9 cellular contexts compared by ENCODE assay signal in the genomic region with DNA sequence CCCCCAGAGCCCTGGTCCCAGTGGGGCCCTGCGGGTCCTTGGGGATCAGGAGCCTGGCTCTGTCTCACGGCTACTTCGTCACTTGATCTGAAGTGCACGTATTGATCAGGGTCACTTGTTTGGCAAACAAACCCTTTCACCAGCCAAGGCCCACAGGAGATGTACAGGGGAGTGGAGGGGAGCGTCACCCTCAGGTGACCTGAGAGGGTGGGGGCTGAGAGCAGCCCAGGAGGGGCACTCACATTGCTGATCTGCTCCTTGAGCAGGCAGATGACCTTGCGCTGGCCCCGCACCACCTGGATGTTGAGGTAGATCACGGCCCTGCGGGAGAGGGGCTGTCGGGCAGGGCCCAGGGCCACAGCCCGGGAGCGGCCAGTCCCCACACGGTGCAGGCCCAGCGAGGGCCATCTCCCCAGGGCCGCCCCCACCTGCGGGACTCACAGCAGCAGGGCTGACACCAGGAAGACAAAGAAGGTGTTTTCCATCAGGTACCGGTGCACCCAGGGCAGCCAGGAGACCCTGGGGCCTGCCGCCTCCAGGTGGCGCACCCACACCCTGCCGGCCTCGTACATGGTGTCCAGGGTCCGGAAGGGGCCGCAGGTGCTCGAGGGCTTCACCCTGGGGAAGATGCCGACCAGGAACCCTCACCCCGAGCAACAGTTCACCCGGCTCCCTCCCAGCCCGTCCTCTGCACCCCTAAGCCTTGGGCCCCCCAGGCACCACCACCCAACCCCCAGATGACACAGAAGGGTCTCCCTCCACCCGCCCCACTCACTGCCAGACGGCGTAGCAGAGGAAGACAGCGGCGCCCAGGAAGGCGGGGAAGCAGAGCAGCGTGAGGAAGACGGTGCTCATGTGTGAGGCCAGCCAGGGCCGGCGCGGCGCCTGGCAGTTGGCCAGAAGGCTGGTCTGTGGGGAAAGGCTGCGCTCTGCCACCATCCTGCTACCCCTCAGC. TPM values are rescaled to one million over a fixed set of nuclear protein-coding genes. Genes with fewer than 3 reads are reported as not detected.
A peak's percentile ranks its signal among the peaks of the same experiment; 100 is the strongest.
DNase-seq lines count a peak whose midpoint lies in the region; ATAC-seq and TF ChIP-seq lines count a peak whose summit lies in the region.
"Had no signal": no experiment of that assay in that cellular context is flagged by ENCODE, and none has a peak within 500 bp of the region (broad histone marks: within the 10 kb centered on the region; RNA-seq: fewer than 3 reads in every experiment).

No MANE protein-coding gene starts in this region.

- H3K36me3 ChIP-seq in SK-N-SH (replicated peaks in 1 of 2; ENCODE audit: control insufficient read depth in 1 of 2, insufficient read depth in 2 of 2, low read length in 1 of 2): no peaks in the 10 kb centered on the region

- H3K27ac Mint-ChIP-seq in type B pancreatic cell: no peak overlapping the region

- no peaks in the 10 kb centered on the region for H3K27me3 Mint-ChIP-seq in type B pancreatic cell

- in situ Hi-C loops in GM13977 (cut with MboI; ENCODE audit: low pct_unique_long_range_greater_than_20kb, low sequenced_read_pairs, unreplicated experiment): no loop called here

- peak; percentile 59 for TF ChIP-seq RAD21 in SK-N-SH (IDR thresholded peaks at IDR 0.05; ENCODE audit: low read length)

- intact Hi-C loops in head of caudate nucleus (cut with DNase I): no loop called here

- peak overlapping the region; percentile 45; the same call in 1 of the 2 replicates for H3K4me2 ChIP-seq in SK-N-SH

- CTCF ChIA-PET in AG04449 (lab: Yijun Ruan, JAX): interaction anchor here (1.3 to 3.1 kb wide), 3 partner anchors 17 to 59 kb away, joined by 3 to 17 read pairs (median 3); no protein-coding TSS in a partner anchor
- CTCF ChIA-PET in SK-N-SH (lab: Yijun Ruan, JAX): interaction anchor here (0.6 to 10.9 kb wide), 15 partner anchors 19 to 488 kb away, joined by 3 to 131 read pairs (median 4); a partner anchor contains a TSS

- peaks cover 4% of the 10 kb centered on the region for H3K4me1 Mint-ChIP-seq in type B pancreatic cell (ENCODE audit: unreplicated experiment)

- H3K79me2 ChIP-seq in SK-N-SH (ENCODE audit: insufficient read depth): no peaks in the 10 kb centered on the region

- POLR2A ChIA-PET in AG04449 (lab: Yijun Ruan, JAX) (no interaction called here), SK-N-SH (lab: Yijun Ruan, JAX) (interaction anchor here (1.0 kb wide), 1 partner anchor 133 kb away, joined by 3 read pairs; no protein-coding TSS in a partner anchor)

- no peaks in the 10 kb centered on the region for H3K9me2 ChIP-seq in SK-N-SH

- H3K4me3 Mint-ChIP-seq in type B pancreatic cell: no peak overlapping the region

- 0 out of 2 replicates have a peak, but pooled peaks cover 6% of the 10 kb centered on the region for H3K27me3 ChIP-seq in SK-N-SH (ENCODE audit: insufficient read depth)

- peaks cover 3% of the 10 kb centered on the region for H3K36me3 Mint-ChIP-seq in type B pancreatic cell

- TF ChIP-seq EP300 in SK-N-SH (IDR thresholded peaks at IDR 0.05; ENCODE audit: borderline replicate concordance in 1 of 2, low read depth in 1 of 2, low read length in 1 of 2): no peak

- no peaks in the 10 kb centered on the region for H3K9me3 Mint-ChIP-seq in type B pancreatic cell

- peak overlapping the region in 1 of 2 experiments; percentile 8; a peak in 2 of 4 replicates for H3K27ac ChIP-seq in SK-N-SH (ENCODE audit: low read depth in 2 of 2, low read length in 1 of 2)

- no peaks in the 10 kb centered on the region for H4K20me1 ChIP-seq in SK-N-SH (ENCODE audit: insufficient read depth)

- H2AFZ ChIP-seq in SK-N-SH (ENCODE audit: low read depth): peak overlapping the region; percentile 36; the same call in 1 of the 2 replicates

- ATAC-seq in HG03442 (IDR thresholded peaks at IDR 0.05; ENCODE audit: unreplicated experiment) (no peak), HG03469 (IDR thresholded peaks at IDR 0.05; ENCODE audit: unreplicated experiment) (no peak)

- H3K4me1 ChIP-seq in SK-N-SH (ENCODE audit: control insufficient read depth in 1 of 2, insufficient read depth in 2 of 2, low read depth in 1 of 2, low read length in 1 of 2): peaks cover 0 to 18% of the 10 kb centered on the region in 2 experiments; a peak in 1 of 4 replicates

- peak; percentile 22 for TF ChIP-seq CTCF in AG04449 (IDR thresholded peaks at IDR 0.05; ENCODE audit: insufficient read depth, low read length, missing control alignments)
- TF ChIP-seq CTCF in GM13977 (IDR thresholded peaks at IDR 0.05; ENCODE audit: extremely low read depth, insufficient read depth, missing control alignments): peak; percentile 37
- TF ChIP-seq CTCF in SK-N-SH (IDR thresholded peaks at IDR 0.05): peak; percentile 55
- TF ChIP-seq CTCF in type B pancreatic cell (conservative IDR thresholded peaks at IDR 0.05): peak; percentile 58

- H3K9me3 ChIP-seq in SK-N-SH: no peaks in the 10 kb centered on the region

- DNase-seq in AG04449 (ENCODE audit: low read depth, low spot score): no peak
- no peak for DNase-seq in GM13977 (ENCODE audit: low spot score)
- DNase-seq in SK-N-SH: peak; percentile 92
- peak in 29 of 42 donors; percentile 42 to 78 (median 67) for DNase-seq in head of caudate nucleus
- DNase-seq in type B pancreatic cell (ENCODE audit: extremely low spot score, unreplicated experiment): no peak
- no peak for DNase-seq in NAMALWA (ENCODE audit: low spot score)

- no peak overlapping the region for H3K9ac ChIP-seq in SK-N-SH

- 57% methylated on average over 30 of the region's 41 CpGs for WGBS in SK-N-SH (ENCODE audit: low lambda C conversion rate)

- no peaks in the 10 kb centered on the region for H3F3A ChIP-seq in SK-N-SH (replicated peaks; ENCODE audit: insufficient read depth)

- no peak overlapping the region for H3K4me3 ChIP-seq in AG04449 (ENCODE audit: low read depth, low read length)
- H3K4me3 ChIP-seq in SK-N-SH (ENCODE audit: low read depth in 2 of 2, low read length in 1 of 2): no peak overlapping the region

TF ChIP-seq in SK-N-SH, 30 proteins besides CTCF, POLR2A, EP300 and RAD21:
- TF ChIP-seq SIN3A (IDR thresholded peaks at IDR 0.05; ENCODE audit: borderline replicate concordance, low read depth, low read length) (no peak), CHD2 (IDR thresholded peaks at IDR 0.05; ENCODE audit: low read length, partially characterized antibody) (peak; percentile 27), RCOR1 (IDR thresholded peaks at IDR 0.05; ENCODE audit: low read length) (no peak), POLR2AphosphoS5 (IDR thresholded peaks at IDR 0.05; ENCODE audit: low read depth, low read length) (no peak), SMC3 (IDR thresholded peaks at IDR 0.05; ENCODE audit: low read depth, low read length) (peak; percentile 66), FOXJ3 (CRISPR knock-in tag; IDR thresholded peaks at IDR 0.05) (peak; percentile 76; the same call in 1 of the 2 replicates), NFIC (IDR thresholded peaks at IDR 0.05; ENCODE audit: borderline replicate concordance) (peak; percentile 38; the same call in 1 of the 2 replicates), MXI1 (IDR thresholded peaks at IDR 0.05; ENCODE audit: low read depth, low read length) (peak; percentile 9; the same call in 1 of the 2 replicates)
- TF ChIP-seq, protein P1, sequence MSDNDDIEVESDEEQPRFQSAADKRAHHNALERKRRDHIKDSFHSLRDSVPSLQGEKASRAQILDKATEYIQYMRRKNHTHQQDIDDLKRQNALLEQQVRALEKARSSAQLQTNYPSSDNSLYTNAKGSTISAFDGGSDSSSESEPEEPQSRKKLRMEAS (IDR thresholded peaks at IDR 0.05; ENCODE audit: low read depth): no peak

RNA-seq across cellular contexts. Expression of a gene that starts 11.3 kb away (rescaled TPM):
- 3.8 and 5.5 TPM in 2 replicates for polyA plus RNA-seq in SK-N-SH (2012; rRNA removed)
- 1.9 and 2.8 TPM in 2 replicates for polyA plus RNA-seq in SK-N-SH (2012; cell fraction: cytosol; rRNA removed)
- 15.2 and 17.5 TPM in 2 replicates for polyA plus RNA-seq in SK-N-SH (2012; cell fraction: nucleus; rRNA removed)
- total RNA-seq in type B pancreatic cell (ENCODE audit: low replicate concordance): 94.4 and 122 TPM in 2 replicates

RNA-seq across cellular contexts. Expression of a gene that starts 13.3 kb away (rescaled TPM):
- 0.15 and 0.18 TPM in 2 replicates for polyA plus RNA-seq in SK-N-SH (2012; rRNA removed)
- polyA plus RNA-seq in SK-N-SH (2012; cell fraction: cytosol; rRNA removed): 0.01 TPM in 1 of 2 replicates, not detected in the other
- polyA plus RNA-seq in SK-N-SH (2012; cell fraction: nucleus; rRNA removed): 0.04 and 0.11 TPM in 2 replicates
- total RNA-seq in type B pancreatic cell (ENCODE audit: low replicate concordance): 0.85 and 0.90 TPM in 2 replicates

RNA-seq across cellular contexts. Expression of a gene that starts 28.9 kb away (rescaled TPM):
- not detected in 2 replicates for polyA plus RNA-seq in SK-N-SH (2012; rRNA removed)
- not detected in 2 replicates for polyA plus RNA-seq in SK-N-SH (2012; cell fraction: cytosol; rRNA removed)
- not detected in 2 replicates for polyA plus RNA-seq in SK-N-SH (2012; cell fraction: nucleus; rRNA removed)
- total RNA-seq in type B pancreatic cell (ENCODE audit: low replicate concordance): not detected in 2 replicates
- polyA plus RNA-seq: adipose tissue had no signal

RNA-seq across cellular contexts. Expression of a gene that starts 51.1 kb away (rescaled TPM):
- 160 and 181 TPM in 2 replicates for polyA plus RNA-seq in SK-N-SH (2012; rRNA removed)
- 76.9 and 109 TPM in 2 replicates for polyA plus RNA-seq in SK-N-SH (2012; cell fraction: cytosol; rRNA removed)
- 103 and 110 TPM in 2 replicates for polyA plus RNA-seq in SK-N-SH (2012; cell fraction: nucleus; rRNA removed)
- 64.1 and 179 TPM in 2 replicates for total RNA-seq in type B pancreatic cell (ENCODE audit: low replicate concordance)

Comparison
In these comparisons a context has a peak if more than half of its experiments do, and no peak if none do; other contexts are left out.
1. DNase-seq: peak in SK-N-SH (single experiment) and head of caudate nucleus (29 of 42); none in AG04449 (single experiment), GM13977 (single experiment), type B pancreatic cell (single experiment) and NAMALWA (single experiment).
2. Peak in every context shown above with its lines, with median percentiles within 50 percentile points of each other: CTCF ChIP-seq.